8 cellular contexts compared by ENCODE assay signal in the genomic region with DNA sequence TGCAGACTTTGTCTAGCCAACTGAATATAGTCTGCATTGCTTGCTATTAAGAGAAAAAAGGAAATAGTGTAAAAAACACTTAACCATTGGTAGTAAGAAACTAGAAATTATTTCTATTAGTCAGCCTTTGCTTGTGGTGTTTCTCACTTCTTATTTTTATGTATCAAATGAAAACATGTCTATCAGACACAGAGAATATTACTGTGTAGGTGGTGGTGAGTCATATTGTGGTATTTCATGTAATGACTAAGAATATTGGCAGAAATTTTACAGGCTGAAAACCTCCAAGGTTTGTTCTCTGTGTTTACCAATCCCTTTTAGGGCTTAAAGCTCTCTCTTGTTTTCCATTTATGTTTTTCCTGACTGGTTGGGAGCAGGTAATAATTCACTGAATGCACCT.
DNase-seq lines count a peak whose midpoint lies in the region; ATAC-seq and TF ChIP-seq lines count a peak whose summit lies in the region.

No MANE protein-coding gene starts in this region.

- peak overlapping the region; percentile 53 for H3K27ac ChIP-seq in foreskin keratinocyte
- H3K27ac ChIP-seq in tibial nerve, result peak overlapping the region in 3 of 4 donors; percentile 37 to 69 (median 66)

- peak; percentile 79 for DNase-seq in ACHN
- peak; percentile 63 for DNase-seq in SK-MEL-5 (ENCODE audit: low read depth, low spot score)
- peak; percentile 86 to 90 for DNase-seq in foreskin keratinocyte
- no peak for DNase-seq in tibial nerve (ENCODE audit: low spot score in 2 of 2)
- DNase-seq in DMS153 (lab: John Stamatoyannopoulos, UW), result no peak
- DNase-seq in stimulated activated CD4-positive, alpha-beta T cell treated with anti-CD3 and anti-CD28 coated beads, Interleukin-4, amount 100 ng/mL, for 1 hour, result no peak

- H3K4me1 ChIP-seq in foreskin keratinocyte (peaks cover 41% of the 10 kb centered on the region), tibial nerve (peaks cover 0 to 75% (median 21%) of the 10 kb centered on the region in 4 donors)

- H3K9me3 ChIP-seq in tibial nerve, result no peaks in the 10 kb centered on the region

- ATAC-seq in GM18909 (IDR thresholded peaks at IDR 0.05; ENCODE audit: poor library complexity, unreplicated experiment), result peak; percentile 91
- ATAC-seq in HG03095 (IDR thresholded peaks at IDR 0.05; ENCODE audit: unreplicated experiment), result peak; percentile 93
- ATAC-seq in foreskin keratinocyte, result peak; percentile 83

- TF ChIP-seq POLR2A in tibial nerve (IDR thresholded peaks at IDR 0.05), result no peak

- no peaks in the 10 kb centered on the region for H3K36me3 ChIP-seq in tibial nerve

- H3K27me3 ChIP-seq in foreskin keratinocyte (no peaks in the 10 kb centered on the region), tibial nerve (no peaks in the 10 kb centered on the region)

- no peak for TF ChIP-seq CTCF in foreskin keratinocyte (conservative IDR thresholded peaks at IDR 0.05)
- TF ChIP-seq CTCF in tibial nerve (IDR thresholded peaks at IDR 0.05), result no peak

- in situ Hi-C loops in ACHN (cut with HindIII; ENCODE audit: low pct_ligation_motif_present, low pct_unique_long_range_greater_than_20kb, low sequenced_read_pairs), result no loop called here
- in situ Hi-C loops in SK-MEL-5 (cut with HindIII; ENCODE audit: low pct_unique_long_range_greater_than_20kb, low sequenced_read_pairs), result no loop called here

- H3K4me3 ChIP-seq in tibial nerve, result no peak overlapping the region

- TF ChIP-seq EP300 in tibial nerve (IDR thresholded peaks at IDR 0.05), result no peak

Comparison
In these comparisons a context has a peak if more than half of its experiments do, and no peak if none do; other contexts are left out.
1. DNase-seq: peak in ACHN (single experiment), SK-MEL-5 (single experiment) and foreskin keratinocyte (2 of 2); none in tibial nerve (0 of 2), DMS153 (single experiment) and stimulated activated CD4-positive, alpha-beta T cell treated with anti-CD3 and anti-CD28 coated beads, Interleukin-4, amount 100 ng/mL, for 1 hour (single experiment).
2. Peak in every context shown above with its lines, with median percentiles within 50 percentile points of each other: ATAC-seq.